In the genomic region with DNA sequence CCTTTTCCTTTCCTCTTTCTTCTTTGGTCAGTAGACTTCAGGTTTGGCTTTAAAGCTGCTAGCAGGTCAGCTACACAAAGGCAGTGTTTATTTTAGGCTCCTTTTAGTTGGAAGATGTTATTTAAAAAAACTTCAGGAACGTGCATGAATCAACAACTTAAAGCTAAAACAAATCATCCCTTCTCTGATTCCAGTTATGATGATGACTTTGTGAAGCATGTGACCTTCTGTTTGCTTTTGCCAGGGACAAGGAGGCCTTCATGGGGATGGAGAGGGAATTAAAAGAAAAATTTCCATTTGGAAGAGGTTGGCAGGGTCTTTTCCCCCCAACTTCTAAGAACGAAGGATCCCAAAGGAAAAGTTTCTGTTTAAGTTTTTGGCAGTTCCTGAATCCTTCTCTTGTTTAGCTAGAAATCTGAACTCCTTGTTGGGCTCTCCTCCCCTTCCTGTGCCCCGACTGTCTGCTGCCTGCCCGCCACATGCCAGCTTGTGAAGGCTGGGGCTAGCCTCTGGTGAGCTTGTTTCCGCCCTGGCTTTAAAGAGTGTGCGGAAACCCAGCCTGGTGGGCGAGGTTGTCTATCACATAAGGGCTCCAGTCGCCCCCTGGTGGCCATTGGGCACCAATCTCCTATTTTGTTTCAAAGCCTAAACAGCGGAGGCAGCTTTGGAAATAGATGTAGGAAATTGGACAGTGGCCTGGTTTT, we compare ENCODE assay signal across 8 cellular contexts. TPM values are rescaled to one million over a fixed set of nuclear protein-coding genes. Genes with fewer than 3 reads are reported as not detected.
DNase-seq lines count a peak whose midpoint lies in the region; ATAC-seq and TF ChIP-seq lines count a peak whose summit lies in the region.

No MANE protein-coding gene starts in this region.

- no peaks in the 10 kb centered on the region for H3K9me3 ChIP-seq in uterus

- intact Hi-C loops in Right ventricle myocardium inferior (cut with DNase I), result loop anchor here (2.0 kb wide), 1 partner anchor 136 kb away; no protein-coding TSS in a partner anchor
- intact Hi-C loops in uterus (cut with DNase I; ENCODE audit: low total_unique reads), result no loop called here

- H3K27ac ChIP-seq in rectal smooth muscle tissue (ENCODE audit: low read depth, low read length) (peak overlapping the region; percentile 33), uterus (peak overlapping the region; percentile 59 to 75)

- H3K9me3 Mint-ChIP-seq in activated naive CD8-positive, alpha-beta T cell treated with anti-CD3 and anti-CD28 coated beads for 36 hours, result no peaks in the 10 kb centered on the region

- peak overlapping the region; percentile 48 for H3K4me3 Mint-ChIP-seq in activated naive CD8-positive, alpha-beta T cell treated with anti-CD3 and anti-CD28 coated beads for 36 hours

- DNase-seq in SIG-M5 treated with dmso at 0.1 percent for 504 hours (lab: John Stamatoyannopoulos, UW; ENCODE audit: unreplicated experiment) (peak; percentile 89), SIG-M5 (lab: John Stamatoyannopoulos, UW) (no peak), NB4 (ENCODE audit: low read depth) (peak; percentile 86), T follicular helper cell (ENCODE audit: low read depth) (peak; percentile 82), Right ventricle myocardium inferior (ENCODE audit: missing footprints) (peak; percentile 92), uterus (peak; percentile 76 to 85)
- peak; percentile 88 for DNase-seq in activated naive CD8-positive, alpha-beta T cell treated with anti-CD3 and anti-CD28 coated beads for 36 hours

- H3K36me3 ChIP-seq in rectal smooth muscle tissue (ENCODE audit: control insufficient read depth, insufficient read depth, low read length), result peaks cover 25% of the 10 kb centered on the region
- H3K36me3 ChIP-seq in uterus, result no peaks in the 10 kb centered on the region

- no peak overlapping the region for H3K9ac ChIP-seq in rectal smooth muscle tissue (ENCODE audit: low read length)

- H3K27me3 Mint-ChIP-seq in activated naive CD8-positive, alpha-beta T cell treated with anti-CD3 and anti-CD28 coated beads for 36 hours, result no peaks in the 10 kb centered on the region

- H3K27me3 ChIP-seq in rectal smooth muscle tissue (ENCODE audit: control insufficient read depth, insufficient read depth, low read length) (no peaks in the 10 kb centered on the region), uterus (no peaks in the 10 kb centered on the region)

- TF ChIP-seq POLR2A in NB4 (IDR thresholded peaks at IDR 0.05; ENCODE audit: extremely low read depth, insufficient read length) (no peak), uterus (IDR thresholded peaks at IDR 0.05) (no peak)

- H3K4me1 Mint-ChIP-seq in activated naive CD8-positive, alpha-beta T cell treated with anti-CD3 and anti-CD28 coated beads for 36 hours, result peaks cover 50% of the 10 kb centered on the region

- peak overlapping the region; percentile 91 for H3K27ac Mint-ChIP-seq in activated naive CD8-positive, alpha-beta T cell treated with anti-CD3 and anti-CD28 coated beads for 36 hours

- peak; percentile 66 for ATAC-seq in Right ventricle myocardium inferior

- peak; percentile 76 for TF ChIP-seq CTCF in NB4 (IDR thresholded peaks at IDR 0.05; ENCODE audit: low read depth, low read length)
- peak; percentile 67 to 90 (median 82) for TF ChIP-seq CTCF in uterus (IDR thresholded peaks at IDR 0.05)

- peaks cover 13% of the 10 kb centered on the region for H3K4me1 ChIP-seq in rectal smooth muscle tissue (ENCODE audit: control insufficient read depth, insufficient read depth, low read length)
- peaks cover 0 to 7% of the 10 kb centered on the region in 2 donors for H3K4me1 ChIP-seq in uterus

- peaks cover 43% of the 10 kb centered on the region for H3K36me3 Mint-ChIP-seq in activated naive CD8-positive, alpha-beta T cell treated with anti-CD3 and anti-CD28 coated beads for 36 hours

- H3K4me3 ChIP-seq in NB4 (ENCODE audit: low read depth, low read length) (no peak overlapping the region), rectal smooth muscle tissue (ENCODE audit: low read length) (peak overlapping the region; percentile 1), uterus (no peak overlapping the region)

RNA-seq across cellular contexts. Expression of a gene that starts 9.5 kb away (rescaled TPM):
- 10 to 100 TPM; 64.9 to 66.4 TPM for total RNA-seq in activated naive CD8-positive, alpha-beta T cell treated with anti-CD3 and anti-CD28 coated beads for 36 hours
- 12.8 TPM for total RNA-seq in Right ventricle myocardium inferior
- 100 to 1,000 TPM in 2 of 4 donors, 10 to 100 TPM in 2; 75.9 to 150 (median 102) TPM for total RNA-seq in uterus

RNA-seq across cellular contexts. Expression of a gene that starts 13.9 kb away (rescaled TPM):
- not detected for total RNA-seq in activated naive CD8-positive, alpha-beta T cell treated with anti-CD3 and anti-CD28 coated beads for 36 hours
- total RNA-seq in Right ventricle myocardium inferior (not detected), uterus (not detected)
